35 cellular contexts compared by ENCODE assay signal in genomic region chr2:21999522-21999921, GRCh38.
DNase-seq lines count a peak whose midpoint lies in the region; ATAC-seq, FAIRE-seq and TF ChIP-seq lines count a peak whose summit lies in the region.
"Had no signal": no experiment of that assay in that cellular context is flagged by ENCODE, and none has a peak within 500 bp of the region (broad histone marks: within the 10 kb centered on the region; RNA-seq: fewer than 3 reads in every experiment).

No MANE protein-coding gene starts in this region.

- H3K56ac ChIP-seq in IMR-90 (ENCODE audit: extremely low read depth, insufficient read depth, low read length) (no peak overlapping the region), H1 (replicated peaks; ENCODE audit: insufficient read length, low read depth, low read length) (no peak overlapping the region)

- no peak overlapping the region for H2AFZ ChIP-seq in HepG2 (ENCODE audit: low read length)
- no peak overlapping the region for H2AFZ ChIP-seq in IMR-90 (replicated peaks; ENCODE audit: low read length, poor library complexity)
- no peak overlapping the region for H2AFZ ChIP-seq in K562 (ENCODE audit: low read depth, low read length)
- H2AFZ ChIP-seq in H1 (ENCODE audit: low read length), result no peak overlapping the region

- in situ Hi-C loops in HepG2 (cut with HindIII; ENCODE audit: extremely low pct_ligation_motif_present, low pct_unique_long_range_greater_than_20kb), result no loop called here
- in situ Hi-C loops in IMR-90 (cut with MboI; ENCODE audit: low sequenced_read_pairs), result no loop called here
- in situ Hi-C loops in K562 (cut with MboI), result no loop called here

- H2BK5ac ChIP-seq in IMR-90 (ENCODE audit: low read depth, low read length, poor library complexity, severe bottlenecking), result no peak overlapping the region
- no peak overlapping the region for H2BK5ac ChIP-seq in H1 (ENCODE audit: low read depth, low read length)

- TF ChIP-seq RAD21 in HepG2 (CRISPR knock-in tag; IDR thresholded peaks at IDR 0.05), result no peak
- TF ChIP-seq RAD21 in IMR-90 (IDR thresholded peaks at IDR 0.05; ENCODE audit: low read length), result no peak
- no peak for TF ChIP-seq RAD21 in K562 (CRISPR knock-in tag; conservative IDR thresholded peaks at IDR 0.05 in 1 of 2, IDR thresholded peaks at IDR 0.05 in 1 of 2)
- no peak for TF ChIP-seq RAD21 in H1 (IDR thresholded peaks at IDR 0.05 in 1 of 2, conservative IDR thresholded peaks at IDR 0.05 in 1 of 2; ENCODE audit: low read depth in 2 of 2, low read length in 2 of 2)

- H3K79me2 ChIP-seq in HepG2 (ENCODE audit: insufficient read depth, low read length), result no peaks in the 10 kb centered on the region
- H3K79me2 ChIP-seq in K562 (ENCODE audit: control insufficient read depth, insufficient read depth, low read length), result no peaks in the 10 kb centered on the region
- no peaks in the 10 kb centered on the region for H3K79me2 ChIP-seq in H1 (ENCODE audit: control insufficient read depth in 1 of 2, insufficient read depth in 2 of 2, low read length in 2 of 2)

- H3K4me3 ChIP-seq in HepG2 (replicated peaks in 1 of 3; ENCODE audit: insufficient read depth in 1 of 3, low read depth in 2 of 3, low read length in 3 of 3) (no peak overlapping the region; a peak in 1 of 6 replicates), right lobe of liver (no peak overlapping the region), IMR-90 (ENCODE audit: insufficient read depth, low read depth, low read length) (no peak overlapping the region), K562 (no peak overlapping the region), H1 (ENCODE audit: extremely low read depth in 1 of 4, insufficient read depth in 2 of 4, low read depth in 3 of 4, low read length in 4 of 4) (no peak overlapping the region)
- H3K4me3 ChIP-seq: A549; BLaER1; BLaER1 treated with 17β-estradiol and CSF1 and Interleukin-3, amounts not matched to agents 10 nM and 100 nM had no signal

- TF ChIP-seq POLR2A in HepG2 (IDR thresholded peaks at IDR 0.05; ENCODE audit: insufficient read depth in 1 of 2, low read depth in 2 of 2, low read length in 2 of 2) (no peak), right lobe of liver (IDR thresholded peaks at IDR 0.05) (no peak), IMR-90 (IDR thresholded peaks at IDR 0.05; ENCODE audit: low read depth, low read length) (no peak), K562 (conservative IDR thresholded peaks at IDR 0.05) (no peak), H1 (IDR thresholded peaks at IDR 0.05; ENCODE audit: control extremely low read depth in 1 of 2, low read depth in 2 of 2, low read length in 2 of 2) (no peak)

- H3K27ac ChIP-seq in HepG2 (ENCODE audit: extremely low read length, insufficient read depth, low read length) (no peak overlapping the region), right lobe of liver (no peak overlapping the region), IMR-90 (ENCODE audit: insufficient read depth, low read length) (no peak overlapping the region), K562 (ENCODE audit: extremely low read depth, low read depth, low read length) (no peak overlapping the region), H1 (ENCODE audit: low read depth, low read length) (no peak overlapping the region)
- H3K27ac ChIP-seq: 22Rv1; A549; BLaER1; BLaER1 treated with 17β-estradiol and CSF1 and Interleukin-3, amounts not matched to agents 10 nM and 100 nM; C4-2B had no signal

- H3K23me2 ChIP-seq in H1 (ENCODE audit: low read depth, low read length), result no peaks in the 10 kb centered on the region

- no peak for TF ChIP-seq CTCF in HepG2 (CRISPR knock-in tag; IDR thresholded peaks at IDR 0.05)
- no peak for TF ChIP-seq CTCF in right lobe of liver (IDR thresholded peaks at IDR 0.05)
- no peak for TF ChIP-seq CTCF in IMR-90 (conservative IDR thresholded peaks at IDR 0.05; ENCODE audit: low read depth, low read length)
- TF ChIP-seq CTCF in K562 (IDR thresholded peaks at IDR 0.05 in 2 of 3, conservative IDR thresholded peaks at IDR 0.05 in 1 of 3; ENCODE audit: insufficient read depth in 2 of 3, low read depth in 1 of 3, low read length in 3 of 3), result no peak
- TF ChIP-seq CTCF in H1 (IDR thresholded peaks at IDR 0.05; ENCODE audit: control extremely low read depth in 1 of 3, insufficient read depth in 1 of 3, low read depth in 1 of 3, low read length in 3 of 3), result no peak

- H3K9me3 ChIP-seq in HepG2 (ENCODE audit: low read length) (peaks cover 54% of the 10 kb centered on the region), right lobe of liver (no peaks in the 10 kb centered on the region), IMR-90 (ENCODE audit: control insufficient read depth, insufficient read depth, low read length) (no peaks in the 10 kb centered on the region), K562 (replicated peaks; ENCODE audit: control insufficient read depth, insufficient read depth, low read depth, low read length) (no peaks in the 10 kb centered on the region), H1 (ENCODE audit: insufficient read depth in 2 of 2, low read depth in 1 of 2, low read length in 1 of 2) (no peaks in the 10 kb centered on the region)
- H3K9me3 ChIP-seq: BE2C, BLaER1, Caco-2 had no signal

- H2BK120ac ChIP-seq in IMR-90 (ENCODE audit: low read depth, low read length) (no peak overlapping the region), H1 (replicated peaks; ENCODE audit: low read depth, low read length) (no peak overlapping the region)

- H2BK12ac ChIP-seq in H1 (ENCODE audit: low read depth, low read length), result no peak overlapping the region

- no peak overlapping the region for H4K5ac ChIP-seq in IMR-90 (ENCODE audit: low read depth, low read length)
- H4K5ac ChIP-seq in H1 (ENCODE audit: insufficient read length, low read depth, low read length), result no peak overlapping the region

- H3K36me3 ChIP-seq in HepG2 (replicated peaks in 1 of 2; ENCODE audit: control insufficient read depth in 1 of 2, insufficient read depth in 2 of 2, low read length in 2 of 2) (no peaks in the 10 kb centered on the region), right lobe of liver (no peaks in the 10 kb centered on the region), IMR-90 (ENCODE audit: control insufficient read depth, insufficient read depth, low read length) (no peaks in the 10 kb centered on the region), K562 (ENCODE audit: control insufficient read depth, insufficient read depth, low read length) (no peaks in the 10 kb centered on the region), H1 (ENCODE audit: control insufficient read depth in 2 of 4, insufficient read depth in 4 of 4, low read length in 3 of 4) (no peaks in the 10 kb centered on the region)
- H3K36me3 ChIP-seq: BE2C; BLaER1; BLaER1 treated with 17β-estradiol and CSF1 and Interleukin-3, amounts not matched to agents 10 nM and 100 nM had no signal

- dilution Hi-C loops in IMR-90 (cut with HindIII; ENCODE audit: low sequenced_read_pairs, unreplicated experiment), result no loop called here

- H3K23ac ChIP-seq in IMR-90 (ENCODE audit: low read depth, low read length) (no peak overlapping the region), H1 (ENCODE audit: insufficient read length) (no peak overlapping the region)

- H3K4me2 ChIP-seq in HepG2 (ENCODE audit: low read depth, low read length), result no peak overlapping the region
- no peak overlapping the region for H3K4me2 ChIP-seq in IMR-90 (ENCODE audit: low read depth, low read length)
- no peak overlapping the region for H3K4me2 ChIP-seq in K562 (ENCODE audit: insufficient read depth, low read length)
- no peak overlapping the region for H3K4me2 ChIP-seq in H1 (ENCODE audit: insufficient read depth in 1 of 2, low read depth in 2 of 2, low read length in 2 of 2)
- H3K4me2 ChIP-seq: A549; BLaER1; BLaER1 treated with 17β-estradiol and CSF1 and Interleukin-3, amounts not matched to agents 10 nM and 100 nM had no signal

- H3K4me1 ChIP-seq in HepG2 (ENCODE audit: insufficient read depth, low read length) (no peaks in the 10 kb centered on the region), right lobe of liver (no peaks in the 10 kb centered on the region), IMR-90 (ENCODE audit: control insufficient read depth, insufficient read depth, low read length) (no peaks in the 10 kb centered on the region), K562 (replicated peaks in 1 of 2; ENCODE audit: control insufficient read depth in 2 of 2, insufficient read depth in 2 of 2, low read length in 2 of 2) (no peaks in the 10 kb centered on the region), H1 (replicated peaks in 1 of 4; ENCODE audit: control insufficient read depth in 3 of 4, insufficient read depth in 4 of 4, low read length in 3 of 4) (no peaks in the 10 kb centered on the region)
- H3K4me1 ChIP-seq: A549; BE2C; BLaER1; BLaER1 treated with 17β-estradiol and CSF1 and Interleukin-3, amounts not matched to agents 10 nM and 100 nM; Caco-2 had no signal

- TF ChIP-seq EP300 in HepG2 (IDR thresholded peaks at IDR 0.05; ENCODE audit: low read depth in 2 of 2, low read length in 2 of 2) (no peak), HepG2 (CRISPR knock-in tag; IDR thresholded peaks at IDR 0.05; ENCODE audit: borderline replicate concordance) (no peak), K562 (IDR thresholded peaks at IDR 0.05; ENCODE audit: low read length) (no peak), H1 (IDR thresholded peaks at IDR 0.05; ENCODE audit: borderline replicate concordance in 1 of 2, low read depth in 2 of 2, low read length in 2 of 2) (no peak)

- FAIRE-seq in HepG2 (lab: Jason Lieb, UNC) (no peak), K562 (lab: Jason Lieb, UNC) (no peak), H1 (lab: Jason Lieb, UNC) (no peak)
- FAIRE-seq: A204.1, A549, D721Med had no signal

- no peak overlapping the region for H3K14ac ChIP-seq in IMR-90 (replicated peaks; ENCODE audit: low read depth, low read length)
- H3K14ac ChIP-seq in H1 (ENCODE audit: insufficient read length), result no peak overlapping the region

- H3K9me1 ChIP-seq in IMR-90 (ENCODE audit: insufficient read depth, low read length) (no peaks in the 10 kb centered on the region), K562 (ENCODE audit: control insufficient read depth, insufficient read depth, low read length) (no peaks in the 10 kb centered on the region)

- H2BK20ac ChIP-seq in IMR-90 (ENCODE audit: low read depth, low read length) (no peak overlapping the region), H1 (ENCODE audit: low read length) (no peak overlapping the region)

- H3K9ac ChIP-seq in HepG2 (ENCODE audit: insufficient read depth, low read depth, low read length), result no peak overlapping the region
- H3K9ac ChIP-seq in IMR-90 (ENCODE audit: low read depth, low read length), result no peak overlapping the region
- no peak overlapping the region for H3K9ac ChIP-seq in K562 (ENCODE audit: insufficient read depth in 1 of 2, low read depth in 2 of 2, low read length in 2 of 2)
- H3K9ac ChIP-seq in H1 (replicated peaks in 1 of 4; ENCODE audit: extremely low read depth in 1 of 4, low read depth in 3 of 4, low read length in 3 of 4), result no peak overlapping the region
- H3K9ac ChIP-seq: BLaER1; BLaER1 treated with 17β-estradiol and CSF1 and Interleukin-3, amounts not matched to agents 10 nM and 100 nM had no signal

- BruUV-seq in HepG2 (replicated peaks; lab: Mats Ljungman, UMichigan) (no TSS peak), IMR-90 (replicated peaks; lab: Mats Ljungman, UMichigan) (no TSS peak), K562 (replicated peaks; lab: Mats Ljungman, UMichigan) (no TSS peak)

- DNase-seq in HepG2 (ENCODE audit: low spot score) (no peak), right lobe of liver (no peak), IMR-90 (no peak), K562 (ENCODE audit: extremely low read depth in 1 of 4, low spot score in 3 of 4) (no peak), H1 (ENCODE audit: low read depth in 1 of 2, low spot score in 2 of 2) (no peak), NCI-H345 treated with DMSO at 0.1 percent for 48 hours (lab: John Stamatoyannopoulos, UW; ENCODE audit: unreplicated experiment) (no peak), NCI-H2171 (lab: John Stamatoyannopoulos, UW) (no peak)
- no peak for DNase-seq in stimulated activated CD4-positive, alpha-beta T cell treated with anti-CD3 and anti-CD28 coated beads, Interleukin-2, amount 100 ng/mL, for 24 hours
- DNase-seq: 8988T; ACHN; AML-193; BE2C; C1 segment of cervical spinal cord; Caco-2; Calu3; CD4-positive, alpha-beta memory T cell; CD4-positive, alpha-beta T cell; CD4-positive, CD25-positive, alpha-beta regulatory T cell; CD8-positive, alpha-beta memory T cell; CD8-positive, alpha-beta T cell; COR-L47; DMS 273 treated with DMSO at 0.1 percent for 48 hours; DMS153; DMS53; DMS79; DMS79 treated with DMSO at 0.1 percent for 48 hours; DND-41; EL had no signal

- H2AK5ac ChIP-seq in IMR-90 (ENCODE audit: low read depth, low read length) (no peak overlapping the region), H1 (ENCODE audit: low read depth, low read length) (no peak overlapping the region)

- H3K27me3 ChIP-seq in HepG2 (ENCODE audit: control insufficient read depth in 1 of 2, insufficient read depth in 2 of 2, low read length in 2 of 2) (no peaks in the 10 kb centered on the region), right lobe of liver (no peaks in the 10 kb centered on the region), IMR-90 (ENCODE audit: control insufficient read depth, insufficient read depth, low read length) (no peaks in the 10 kb centered on the region), K562 (ENCODE audit: control insufficient read depth in 2 of 2, insufficient read depth in 2 of 2, low read length in 2 of 2) (no peaks in the 10 kb centered on the region), H1 (replicated peaks in 1 of 4; ENCODE audit: control insufficient read depth in 3 of 4, extremely low read depth in 1 of 4, insufficient read depth in 3 of 4, low read length in 3 of 4) (no peaks in the 10 kb centered on the region)
- H3K27me3 ChIP-seq: BE2C; BLaER1; BLaER1 treated with 17β-estradiol and CSF1 and Interleukin-3, amounts not matched to agents 10 nM and 100 nM had no signal

- H4K20me1 ChIP-seq in HepG2 (ENCODE audit: insufficient read depth, low read length) (no peaks in the 10 kb centered on the region), IMR-90 (ENCODE audit: insufficient read depth, low read length) (no peaks in the 10 kb centered on the region), K562 (replicated peaks; ENCODE audit: control insufficient read depth, insufficient read depth, low read length) (no peaks in the 10 kb centered on the region), H1 (replicated peaks in 1 of 2; ENCODE audit: control insufficient read depth in 1 of 2, insufficient read depth in 2 of 2, low read length in 2 of 2) (no peaks in the 10 kb centered on the region)
- H4K20me1 ChIP-seq: BLaER1; BLaER1 treated with 17β-estradiol and CSF1 and Interleukin-3, amounts not matched to agents 10 nM and 100 nM had no signal

- CTCF ChIA-PET in HepG2 (lab: Yijun Ruan, JAX; ENCODE audit: low intra/inter-chr PET ratio, low total read pairs) (no interaction called here), IMR-90 (lab: Yijun Ruan, JAX) (no interaction called here), K562 (lab: Yijun Ruan, JAX; ENCODE audit: low intra/inter-chr PET ratio) (no interaction called here), H1 (lab: Charles Lee; ENCODE audit: partially characterized antibody) (interaction anchor here (1.0 kb wide), 1 partner anchor 9 kb away, joined by 3 read pairs; no protein-coding TSS in a partner anchor)

- H2BK15ac ChIP-seq in IMR-90 (ENCODE audit: low read depth, low read length) (no peak overlapping the region), H1 (ENCODE audit: low read length) (no peak overlapping the region)

- POLR2A ChIA-PET in HepG2 (lab: Yijun Ruan, JAX) (no interaction called here), IMR-90 (lab: Charles Lee; ENCODE audit: unreplicated experiment) (no interaction called here), K562 (lab: Yijun Ruan, JAX) (no interaction called here), H1 (lab: Charles Lee; ENCODE audit: partially characterized antibody) (no interaction called here)

- H3K4ac ChIP-seq in IMR-90 (ENCODE audit: low read depth, low read length), result no peak overlapping the region
- H3K4ac ChIP-seq in H1 (replicated peaks; ENCODE audit: insufficient read length, low read depth, low read length), result no peak overlapping the region

- H3K18ac ChIP-seq in IMR-90 (ENCODE audit: low read depth, low read length) (no peak overlapping the region), H1 (ENCODE audit: extremely low read depth, low read length) (no peak overlapping the region)

- intact Hi-C loops in HepG2 (cut with micrococcal nuclease; ENCODE audit: unreplicated experiment) (no loop called here), right lobe of liver (cut with DNase I) (no loop called here), IMR-90 (cut with micrococcal nuclease) (no loop called here), K562 (cut with micrococcal nuclease) (no loop called here)

- H4K91ac ChIP-seq in IMR-90 (ENCODE audit: insufficient read depth, low read depth, low read length) (no peak overlapping the region), H1 (replicated peaks; ENCODE audit: insufficient read length, low read length) (no peak overlapping the region)

- WGBS in HepG2 (ENCODE audit: low lambda C conversion rate), result 7% methylated on average over 1 of the region's 1 CpG
- 20% methylated on average over 1 of the region's 1 CpG for WGBS in right lobe of liver (ENCODE audit: insufficient coverage, low coverage, low lambda C conversion rate, missing lambda C conversion rate)
- no CpG with 5 or more reads among the region's 1 CpG for WGBS in IMR-90 (ENCODE audit: extremely low coverage in 2 of 2, insufficient read length in 1 of 2), 2 experiments
- WGBS in K562 (ENCODE audit: insufficient coverage, low coverage, missing lambda C conversion rate), result 0% methylated on average over 1 of the region's 1 CpG
- WGBS in H1 (ENCODE audit: extremely low coverage in 1 of 2, insufficient coverage in 1 of 2, insufficient read length in 1 of 2, insufficient replicate concordance in 2 of 2, low coverage in 1 of 2, low lambda C conversion rate in 2 of 2, missing lambda C conversion rate in 1 of 2), 2 experiments, result 96% methylated on average over 1 of the region's 1 CpG; no CpG with 5 or more reads in 1 of the 2 experiments

- H4K8ac ChIP-seq in IMR-90 (ENCODE audit: low read depth in 2 of 2, low read length in 2 of 2), result no peak overlapping the region
- H4K8ac ChIP-seq in H1 (ENCODE audit: extremely low read depth, insufficient read depth, low read length), result no peak overlapping the region

- ATAC-seq in HepG2, result no peak
- ATAC-seq in right lobe of liver, result no peak
- ATAC-seq in IMR-90 (ENCODE audit: low read depth), result no peak
- no peak for ATAC-seq in K562
- ATAC-seq: A549; CD8-positive, alpha-beta T cell had no signal

- H3K79me1 ChIP-seq in IMR-90 (ENCODE audit: low read depth in 1 of 2, low read length in 2 of 2), result no peaks in the 10 kb centered on the region
- H3K79me1 ChIP-seq in H1 (ENCODE audit: low read depth, low read length), result no peaks in the 10 kb centered on the region

- no peak overlapping the region for H2AK9ac ChIP-seq in IMR-90 (replicated peaks; ENCODE audit: low read depth, low read length, poor library complexity)

Comparison
In these comparisons a context has a peak if more than half of its experiments do, and no peak if none do; other contexts are left out.
1. Of the 241 proteins assayed by ChIP-seq in both HepG2 and K562: peak only in HepG2: none; only in K562: none; in both: CEBPB; in neither: 239; mixed calls (peak in some experiments, not most) for 1.